15 cellular contexts compared by ENCODE assay signal in genomic region chr12:58537278-58537677, GRCh38.
DNase-seq lines count a peak whose midpoint lies in the region; ATAC-seq, FAIRE-seq and TF ChIP-seq lines count a peak whose summit lies in the region.
"Had no signal": no experiment of that assay in that cellular context is flagged by ENCODE, and none has a peak within 500 bp of the region (broad histone marks: within the 10 kb centered on the region; RNA-seq: fewer than 3 reads in every experiment).

No MANE protein-coding gene starts in this region.

- no peak for FAIRE-seq in bronchial epithelial cell (lab: Jason Lieb, UNC)
- FAIRE-seq in keratinocyte (lab: Jason Lieb, UNC) = peak; percentile 61
- FAIRE-seq: K562 had no signal

- TF ChIP-seq CTCF in bronchial epithelial cell (IDR thresholded peaks at IDR 0.05; ENCODE audit: insufficient read depth, low read length, severe bottlenecking) (no peak), keratinocyte (optimal IDR thresholded peaks at IDR 0.05 in 1 of 3, IDR thresholded peaks at IDR 0.05 in 1 of 3, conservative IDR thresholded peaks at IDR 0.05 in 1 of 3; ENCODE audit: extremely low read depth in 1 of 3, insufficient read depth in 2 of 3, low read length in 3 of 3) (no peak)

- no peak overlapping the region for H3K9ac ChIP-seq in keratinocyte (ENCODE audit: control insufficient read depth, extremely low read depth, insufficient read depth, low read length)

- H3K27ac ChIP-seq in keratinocyte (ENCODE audit: control insufficient read depth, insufficient read depth, low read length) = no peak overlapping the region
- H3K27ac ChIP-seq: left ventricle myocardium inferior had no signal

- H2AFZ ChIP-seq in keratinocyte (ENCODE audit: control insufficient read depth, low read length) = no peak overlapping the region

- DNase-seq in AG08395 (ENCODE audit: low spot score) (peak; percentile 35), HT1080 (ENCODE audit: low read depth) (peak; percentile 61), bronchial epithelial cell (ENCODE audit: low read depth) (peak; percentile 38), keratinocyte (ENCODE audit: low read depth, low spot score) (no peak), MV-4-11 (lab: John Stamatoyannopoulos, UW) (no peak), NCI-H146 treated with DMSO at 0.1 percent for 48 hours (lab: John Stamatoyannopoulos, UW; ENCODE audit: unreplicated experiment) (no peak)
- DNase-seq in activated CD4-positive, alpha-beta T cell treated with anti-CD3 and anti-CD28 coated beads for 48 hours = no peak
- DNase-seq: activated CD4-positive, alpha-beta T cell treated with anti-CD3 and anti-CD28 coated beads, Interleukin-2, amount 50 U/mL, for 4 hours; activated effector memory CD4-positive, alpha-beta T cell treated with Interleukin-2 at 50 U/mL for 16 hours; left ventricle myocardium inferior; nucleus accumbens; OCI-M1; T-helper 17 cell had no signal

- peaks cover 17% of the 10 kb centered on the region for H3K4me1 ChIP-seq in keratinocyte (ENCODE audit: control insufficient read depth, extremely low read depth, insufficient read depth, low read length)
- H3K4me1 ChIP-seq: left ventricle myocardium inferior had no signal

- no peaks in the 10 kb centered on the region for H3K9me3 ChIP-seq in keratinocyte (ENCODE audit: control insufficient read depth, low read depth, low read length)
- H3K9me3 ChIP-seq: left ventricle myocardium inferior had no signal

- no peaks in the 10 kb centered on the region for H3K79me2 ChIP-seq in keratinocyte (ENCODE audit: control insufficient read depth, insufficient read depth, low read length)

- H3K36me3 ChIP-seq in bronchial epithelial cell (ENCODE audit: control insufficient read depth, insufficient read depth, low read length) = no peaks in the 10 kb centered on the region
- no peaks in the 10 kb centered on the region for H3K36me3 ChIP-seq in keratinocyte (ENCODE audit: control insufficient read depth in 2 of 2, extremely low read depth in 1 of 2, insufficient read depth in 2 of 2, low read length in 2 of 2)
- H3K36me3 ChIP-seq: left ventricle myocardium inferior had no signal

- no peak for ATAC-seq in HG02970 (IDR thresholded peaks at IDR 0.05; ENCODE audit: low FRiP score, unreplicated experiment)
- ATAC-seq: K562, T-helper 17 cell had no signal

- dilution Hi-C loops in keratinocyte (cut with MboI; ENCODE audit: extremely low pct_ligation_motif_present, low sequenced_read_pairs) = no loop called here

- no peak overlapping the region for H3K4me2 ChIP-seq in keratinocyte (ENCODE audit: control insufficient read depth, extremely low read depth, insufficient read depth, low read depth, low read length)

- no peaks in the 10 kb centered on the region for H3K27me3 ChIP-seq in bronchial epithelial cell (ENCODE audit: control insufficient read depth, insufficient read depth, low read length)
- H3K27me3 ChIP-seq in keratinocyte (ENCODE audit: control insufficient read depth, extremely low read depth, insufficient read depth, low read length) = no peaks in the 10 kb centered on the region

- H3K9me1 ChIP-seq in keratinocyte (ENCODE audit: control insufficient read depth, extremely low read depth, insufficient read depth, low read length) = no peaks in the 10 kb centered on the region

- no peaks in the 10 kb centered on the region for H4K20me1 ChIP-seq in keratinocyte (ENCODE audit: control insufficient read depth, extremely low read depth, insufficient read depth, low read length)

- H3K4me3 ChIP-seq in bronchial epithelial cell (ENCODE audit: low read depth, low read length) = no peak overlapping the region
- no peak overlapping the region for H3K4me3 ChIP-seq in keratinocyte (ENCODE audit: control insufficient read depth in 2 of 3, extremely low read depth in 1 of 3, insufficient read depth in 2 of 3, low read depth in 1 of 3, low read length in 3 of 3)
- H3K4me3 ChIP-seq: K562, left ventricle myocardium inferior had no signal

Comparison
In these comparisons a context has a peak if more than half of its experiments do, and no peak if none do; other contexts are left out.
1. DNase-seq: peak in AG08395 (single experiment), HT1080 (single experiment) and bronchial epithelial cell (single experiment); none in keratinocyte (single experiment), MV-4-11 (single experiment), NCI-H146 treated with DMSO at 0.1 percent for 48 hours (single experiment) and activated CD4-positive, alpha-beta T cell treated with anti-CD3 and anti-CD28 coated beads for 48 hours (single experiment).